ENCODE assay signal across 9 cellular contexts in genomic region chr2:120825370-120826259, GRCh38.
DNase-seq lines count a peak whose midpoint lies in the region; ATAC-seq and TF ChIP-seq lines count a peak whose summit lies in the region.
"Had no signal": no experiment of that assay in that cellular context is flagged by ENCODE, and none has a peak within 500 bp of the region (broad histone marks: within the 10 kb centered on the region; RNA-seq: fewer than 3 reads in every experiment).

No MANE protein-coding gene starts in this region.

- no peaks in the 10 kb centered on the region for H3K9me3 Mint-ChIP-seq in endodermal cell

- H3K36me3 ChIP-seq in endodermal cell (ENCODE audit: control insufficient read depth, insufficient read depth, low read length) = no peaks in the 10 kb centered on the region

- WGBS in endodermal cell (ENCODE audit: insufficient coverage in 1 of 2, insufficient read length in 1 of 2), 2 experiments = 69 to 78% methylated on average over 11 to 13 of the region's 13 CpGs

- H3K9me3 ChIP-seq in endodermal cell (ENCODE audit: control insufficient read depth, low read length) = no peaks in the 10 kb centered on the region

- peaks cover 12% of the 10 kb centered on the region for H3K4me1 Mint-ChIP-seq in endodermal cell

- peak overlapping the region; percentile 49 for H3K27ac Mint-ChIP-seq in endodermal cell
- H3K27ac Mint-ChIP-seq: activated CD8-positive, alpha-beta T cell treated with anti-CD3 and anti-CD28 coated beads, Interleukin-2, amount 10 ng/mL, durations not matched to agents 7 days and 5 days had no signal

- H3K4me1 ChIP-seq in endodermal cell (ENCODE audit: control insufficient read depth, insufficient read depth, low read length) = no peaks in the 10 kb centered on the region

- DNase-seq in AG08396 (ENCODE audit: low spot score) (peak; percentile 92), NCI-H1694 treated with DMSO at 0.1 percent for 48 hours (lab: John Stamatoyannopoulos, UW) (peak; percentile 57), endodermal cell (peak; percentile 67), middle frontal gyrus (ENCODE audit: extremely low spot score, low spot score) (peak; percentile 57), DMS114 treated with DMSO at 0.1 percent for 48 hours (lab: John Stamatoyannopoulos, UW; ENCODE audit: unreplicated experiment) (no peak)
- DNase-seq in central memory CD4-positive, alpha-beta T cell = no peak
- DNase-seq: activated CD8-positive, alpha-beta T cell treated with anti-CD3 and anti-CD28 coated beads, Interleukin-2, amount 10 ng/mL, durations not matched to agents 7 days and 5 days had no signal

- no peaks in the 10 kb centered on the region for H3K27me3 Mint-ChIP-seq in endodermal cell (ENCODE audit: insufficient read depth)

- no peak overlapping the region for H3K4me3 ChIP-seq in endodermal cell (ENCODE audit: low read length)

- no peak for ATAC-seq in HG03108 (IDR thresholded peaks at IDR 0.05; ENCODE audit: unreplicated experiment)
- ATAC-seq in GM19455 (IDR thresholded peaks at IDR 0.05; ENCODE audit: unreplicated experiment) = no peak
- ATAC-seq: activated CD8-positive, alpha-beta T cell treated with anti-CD3 and anti-CD28 coated beads, Interleukin-2, amount 10 ng/mL, durations not matched to agents 7 days and 5 days had no signal

- no peak overlapping the region for H3K4me3 Mint-ChIP-seq in endodermal cell
- H3K4me3 Mint-ChIP-seq: activated CD8-positive, alpha-beta T cell treated with anti-CD3 and anti-CD28 coated beads, Interleukin-2, amount 10 ng/mL, durations not matched to agents 7 days and 5 days had no signal

- H3K36me3 Mint-ChIP-seq in endodermal cell (ENCODE audit: low read depth) = no peaks in the 10 kb centered on the region

- H3K27ac ChIP-seq in endodermal cell (ENCODE audit: low read depth, low read length) = no peak overlapping the region

- no peaks in the 10 kb centered on the region for H3K27me3 ChIP-seq in endodermal cell (ENCODE audit: control insufficient read depth, insufficient read depth, low read length, poor library complexity, severe bottlenecking)

- no peak for TF ChIP-seq CTCF in endodermal cell (conservative IDR thresholded peaks at IDR 0.05)

- no peak overlapping the region for H3K9ac ChIP-seq in endodermal cell (ENCODE audit: extremely low read depth, low read length, poor library complexity, severe bottlenecking)

Comparison
In these comparisons a context has a peak if more than half of its experiments do, and no peak if none do; other contexts are left out.
1. DNase-seq: peak in AG08396 (single experiment), NCI-H1694 treated with DMSO at 0.1 percent for 48 hours (single experiment), endodermal cell (single experiment) and middle frontal gyrus (single experiment); none in DMS114 treated with DMSO at 0.1 percent for 48 hours (single experiment) and central memory CD4-positive, alpha-beta T cell (single experiment).